ENCODE assay signal across 1 cellular context in genomic region chr5:38193015-38193581, GRCh38.
A peak's percentile ranks its signal among the peaks of the same experiment; 100 is the strongest.
TF ChIP-seq lines count a peak whose summit lies in the region.

No MANE protein-coding gene starts in this region.

TF ChIP-seq in K562, 482 proteins besides CTCF, POLR2A, EP300 and RAD21 (continued from another document):
- no peak for TF ChIP-seq ELK1 (CRISPR knock-in tag; IDR thresholded peaks at IDR 0.05)
- peak; percentile 90 for TF ChIP-seq DEAF1 (CRISPR knock-in tag; IDR thresholded peaks at IDR 0.05)
- TF ChIP-seq CBFA2T2 (conservative IDR thresholded peaks at IDR 0.05), result no peak
- TF ChIP-seq ARID2 (IDR thresholded peaks at IDR 0.05), result peak; percentile 40; the same call in 1 of the 2 replicates
- TF ChIP-seq E2F4 (CRISPR knock-in tag; IDR thresholded peaks at IDR 0.05; ENCODE audit: low read depth), result no peak
- 0 out of 2 replicates have a peak, but pooled peaks have one; percentile 26 for TF ChIP-seq KLF16 (IDR thresholded peaks at IDR 0.05)
- peak; percentile 84 for TF ChIP-seq ZFP36 (IDR thresholded peaks at IDR 0.05; ENCODE audit: low read depth, low read length, partially characterized antibody)
- no peak for TF ChIP-seq ZNF316 (IDR thresholded peaks at IDR 0.05)
- no peak for TF ChIP-seq SRSF3 (IDR thresholded peaks at IDR 0.05; ENCODE audit: insufficient read depth, low read length)
- no peak for TF ChIP-seq GTF2E2 (tag; IDR thresholded peaks at IDR 0.05)
- TF ChIP-seq ZNF561 (CRISPR knock-in tag; conservative IDR thresholded peaks at IDR 0.05), result no peak
- no peak for TF ChIP-seq RREB1 (CRISPR knock-in tag; IDR thresholded peaks at IDR 0.05)
- TF ChIP-seq HDGF (IDR thresholded peaks at IDR 0.05), result no peak
- 0 out of 2 replicates have a peak, but pooled peaks have one; percentile 65 for TF ChIP-seq CC2D1A (IDR thresholded peaks at IDR 0.05)
- peak; percentile 57; the same call in 1 of the 2 replicates for TF ChIP-seq RB1 (IDR thresholded peaks at IDR 0.05; ENCODE audit: low read depth)
- TF ChIP-seq FOXM1 (IDR thresholded peaks at IDR 0.05; ENCODE audit: low read depth), result no peak
- TF ChIP-seq FOXM1 (CRISPR knock-in tag; IDR thresholded peaks at IDR 0.05; ENCODE audit: low read depth), result no peak
- peak; percentile 94 for TF ChIP-seq RBM25 (IDR thresholded peaks at IDR 0.05; ENCODE audit: low read depth, low read length, severe bottlenecking)
- 0 out of 2 replicates have a peak, but pooled peaks have one; percentile 47 for TF ChIP-seq HMGXB4 (CRISPR knock-in tag; IDR thresholded peaks at IDR 0.05)
- TF ChIP-seq CHD4 (IDR thresholded peaks at IDR 0.05; ENCODE audit: insufficient read depth, insufficient replicate concordance, low read depth, low read length, poor library complexity, severe bottlenecking), result peak; percentile 41
- TF ChIP-seq FOSL1 (tag; conservative IDR thresholded peaks at IDR 0.05), result no peak
- TF ChIP-seq PKNOX1 (IDR thresholded peaks at IDR 0.05), result no peak
- TF ChIP-seq HDAC2 (IDR thresholded peaks at IDR 0.05), result peak; percentile 74; the same call in 1 of the 2 replicates
- no peak for TF ChIP-seq ZBTB34 (CRISPR knock-in tag; IDR thresholded peaks at IDR 0.05)
- TF ChIP-seq TAF7 (tag; IDR thresholded peaks at IDR 0.05), result no peak
- no peak for TF ChIP-seq USF1 (CRISPR knock-in tag; IDR thresholded peaks at IDR 0.05)
- TF ChIP-seq THRA (IDR thresholded peaks at IDR 0.05), result no peak
- TF ChIP-seq TFAP4 (CRISPR knock-in tag; IDR thresholded peaks at IDR 0.05; ENCODE audit: borderline replicate concordance), result no peak
- no peak for TF ChIP-seq ZNF217 (CRISPR knock-in tag; IDR thresholded peaks at IDR 0.05)
- no peak for TF ChIP-seq ZNF655 (CRISPR knock-in tag; IDR thresholded peaks at IDR 0.05)
- no peak for TF ChIP-seq TSC22D4 (tag; IDR thresholded peaks at IDR 0.05)
- TF ChIP-seq BCOR (IDR thresholded peaks at IDR 0.05), result peak; percentile 94
- no peak for TF ChIP-seq EHMT2 (IDR thresholded peaks at IDR 0.05)
- TF ChIP-seq PTBP1 (IDR thresholded peaks at IDR 0.05; ENCODE audit: low read depth, low read length), result no peak
- 0 out of 2 replicates have a peak, but pooled peaks have one; percentile 14 for TF ChIP-seq JUND (IDR thresholded peaks at IDR 0.05; ENCODE audit: borderline replicate concordance, low read depth, low read length)
- TF ChIP-seq JUND (tag; IDR thresholded peaks at IDR 0.05; ENCODE audit: borderline replicate concordance, low read depth, low read length), result no peak
- TF ChIP-seq MAX (CRISPR knock-in tag; IDR thresholded peaks at IDR 0.05), result no peak
- no peak for TF ChIP-seq POLR2G (IDR thresholded peaks at IDR 0.05; ENCODE audit: low read depth, low read length)
- TF ChIP-seq BHLHE40 (IDR thresholded peaks at IDR 0.05; ENCODE audit: low read length), result no peak
- peak; percentile 45 to 82; a peak in 3 of 4 replicates for TF ChIP-seq KDM1A (IDR thresholded peaks at IDR 0.05)
- TF ChIP-seq STAG1 (CRISPR knock-in tag; IDR thresholded peaks at IDR 0.05; ENCODE audit: borderline replicate concordance), result peak; percentile 84; the same call in 1 of the 2 replicates
